Comparison of ENCODE assay signal across 1 cellular context in genomic region chr12:27710592-27711311, GRCh38.
TF ChIP-seq lines count a peak whose summit lies in the region.

Gene MRPS35, plus strand, starts transcription at chr12:27710832. Its CDS starts 12 bp downstream, at chr12:27710844.

TF ChIP-seq in HepG2, 621 proteins besides CTCF, POLR2A, EP300 and RAD21 (continued from another document and continues in another):
- TF ChIP-seq CHD4 (IDR thresholded peaks at IDR 0.05; ENCODE audit: borderline replicate concordance, low read length): no peak
- TF ChIP-seq AKAP8 (CRISPR knock-in tag; IDR thresholded peaks at IDR 0.05): no peak
- peak; percentile 83 for TF ChIP-seq AHDC1 (CRISPR knock-in tag; IDR thresholded peaks at IDR 0.05; ENCODE audit: borderline replicate concordance)
- TF ChIP-seq ZNF256 (CRISPR knock-in tag; conservative IDR thresholded peaks at IDR 0.05): peak; percentile 60; the same call in 1 of the 2 replicates
- peak; percentile 47; the same call in 1 of the 2 replicates for TF ChIP-seq ZNF543 (CRISPR knock-in tag; IDR thresholded peaks at IDR 0.05)
- TF ChIP-seq, protein P1, sequence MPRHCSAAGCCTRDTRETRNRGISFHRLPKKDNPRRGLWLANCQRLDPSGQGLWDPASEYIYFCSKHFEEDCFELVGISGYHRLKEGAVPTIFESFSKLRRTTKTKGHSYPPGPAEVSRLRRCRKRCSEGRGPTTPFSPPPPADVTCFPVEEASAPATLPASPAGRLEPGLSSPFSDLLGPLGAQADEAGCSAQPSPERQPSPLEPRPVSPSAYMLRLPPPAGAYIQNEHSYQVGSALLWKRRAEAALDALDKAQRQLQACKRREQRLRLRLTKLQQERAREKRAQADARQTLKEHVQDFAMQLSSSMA (CRISPR knock-in tag; IDR thresholded peaks at IDR 0.05): peak; percentile 93; the same call in 1 of the 2 replicates
- TF ChIP-seq ZNF841 (CRISPR knock-in tag; IDR thresholded peaks at IDR 0.05; ENCODE audit: borderline replicate concordance): no peak
- peak; percentile 91 for TF ChIP-seq ZNF777 (CRISPR knock-in tag; IDR thresholded peaks at IDR 0.05)
- peak; percentile 78; the same call in 1 of the 2 replicates for TF ChIP-seq ZNF703 (CRISPR knock-in tag; IDR thresholded peaks at IDR 0.05; ENCODE audit: borderline replicate concordance)
- no peak for TF ChIP-seq NR2F6 (IDR thresholded peaks at IDR 0.05)
- TF ChIP-seq NR2F6 (CRISPR knock-in tag; IDR thresholded peaks at IDR 0.05): peak; percentile 69; the same call in 1 of the 2 replicates
- TF ChIP-seq ETV5 (CRISPR knock-in tag; IDR thresholded peaks at IDR 0.05; ENCODE audit: borderline replicate concordance): peak; percentile 53
- TF ChIP-seq, protein P2, sequence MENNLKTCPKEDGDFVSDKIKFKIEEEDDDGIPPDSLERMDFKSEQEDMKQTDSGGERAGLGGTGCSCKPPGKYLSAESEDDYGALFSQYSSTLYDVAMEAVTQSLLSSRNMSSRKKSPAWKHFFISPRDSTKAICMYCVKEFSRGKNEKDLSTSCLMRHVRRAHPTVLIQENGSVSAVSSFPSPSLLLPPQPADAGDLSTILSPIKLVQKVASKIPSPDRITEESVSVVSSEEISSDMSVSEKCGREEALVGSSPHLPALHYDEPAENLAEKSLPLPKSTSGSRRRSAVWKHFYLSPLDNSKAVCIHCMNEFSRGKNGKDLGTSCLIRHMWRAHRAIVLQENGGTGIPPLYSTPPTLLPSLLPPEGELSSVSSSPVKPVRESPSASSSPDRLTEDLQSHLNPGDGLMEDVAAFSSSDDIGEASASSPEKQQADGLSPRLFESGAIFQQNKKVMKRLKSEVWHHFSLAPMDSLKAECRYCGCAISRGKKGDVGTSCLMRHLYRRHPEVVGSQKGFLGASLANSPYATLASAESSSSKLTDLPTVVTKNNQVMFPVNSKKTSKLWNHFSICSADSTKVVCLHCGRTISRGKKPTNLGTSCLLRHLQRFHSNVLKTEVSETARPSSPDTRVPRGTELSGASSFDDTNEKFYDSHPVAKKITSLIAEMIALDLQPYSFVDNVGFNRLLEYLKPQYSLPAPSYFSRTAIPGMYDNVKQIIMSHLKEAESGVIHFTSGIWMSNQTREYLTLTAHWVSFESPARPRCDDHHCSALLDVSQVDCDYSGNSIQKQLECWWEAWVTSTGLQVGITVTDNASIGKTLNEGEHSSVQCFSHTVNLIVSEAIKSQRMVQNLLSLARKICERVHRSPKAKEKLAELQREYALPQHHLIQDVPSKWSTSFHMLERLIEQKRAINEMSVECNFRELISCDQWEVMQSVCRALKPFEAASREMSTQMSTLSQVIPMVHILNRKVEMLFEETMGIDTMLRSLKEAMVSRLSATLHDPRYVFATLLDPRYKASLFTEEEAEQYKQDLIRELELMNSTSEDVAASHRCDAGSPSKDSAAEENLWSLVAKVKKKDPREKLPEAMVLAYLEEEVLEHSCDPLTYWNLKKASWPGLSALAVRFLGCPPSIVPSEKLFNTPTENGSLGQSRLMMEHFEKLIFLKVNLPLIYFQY (CRISPR knock-in tag; IDR thresholded peaks at IDR 0.05; ENCODE audit: borderline replicate concordance): peak; percentile 20; the same call in 1 of the 2 replicates
- TF ChIP-seq KAT2B (IDR thresholded peaks at IDR 0.05; ENCODE audit: borderline replicate concordance, low read depth, low read length): no peak
- peak; percentile 82 for TF ChIP-seq MXD4 (CRISPR knock-in tag; IDR thresholded peaks at IDR 0.05)
- peak; percentile 96 for TF ChIP-seq KDM2A (CRISPR knock-in tag; IDR thresholded peaks at IDR 0.05; ENCODE audit: borderline replicate concordance, low read depth)
- TF ChIP-seq TEAD3 (CRISPR knock-in tag; optimal IDR thresholded peaks at IDR 0.05; ENCODE audit: borderline replicate concordance): peak; percentile 85
- 0 out of 2 replicates have a peak, but pooled peaks have one; percentile 18 for TF ChIP-seq ZBTB25 (CRISPR knock-in tag; IDR thresholded peaks at IDR 0.05)
- TF ChIP-seq PAWR (CRISPR knock-in tag; IDR thresholded peaks at IDR 0.05; ENCODE audit: borderline replicate concordance): no peak
- no peak for TF ChIP-seq TERF1 (CRISPR knock-in tag; IDR thresholded peaks at IDR 0.05)
- TF ChIP-seq ZNF737 (CRISPR knock-in tag; IDR thresholded peaks at IDR 0.05; ENCODE audit: borderline replicate concordance): no peak; the same call in 1 of the 2 replicates
- TF ChIP-seq SMYD3 (CRISPR knock-in tag; IDR thresholded peaks at IDR 0.05): peak; percentile 96
- peak; percentile 90; the same call in 1 of the 2 replicates for TF ChIP-seq ZNF350 (CRISPR knock-in tag; IDR thresholded peaks at IDR 0.05; ENCODE audit: borderline replicate concordance, low read depth)
- no peak; the same call in 1 of the 2 replicates for TF ChIP-seq ZNF234 (CRISPR knock-in tag; conservative IDR thresholded peaks at IDR 0.05)
- TF ChIP-seq ZNF317 (CRISPR knock-in tag; IDR thresholded peaks at IDR 0.05): peak; percentile 91
- TF ChIP-seq, protein P3, sequence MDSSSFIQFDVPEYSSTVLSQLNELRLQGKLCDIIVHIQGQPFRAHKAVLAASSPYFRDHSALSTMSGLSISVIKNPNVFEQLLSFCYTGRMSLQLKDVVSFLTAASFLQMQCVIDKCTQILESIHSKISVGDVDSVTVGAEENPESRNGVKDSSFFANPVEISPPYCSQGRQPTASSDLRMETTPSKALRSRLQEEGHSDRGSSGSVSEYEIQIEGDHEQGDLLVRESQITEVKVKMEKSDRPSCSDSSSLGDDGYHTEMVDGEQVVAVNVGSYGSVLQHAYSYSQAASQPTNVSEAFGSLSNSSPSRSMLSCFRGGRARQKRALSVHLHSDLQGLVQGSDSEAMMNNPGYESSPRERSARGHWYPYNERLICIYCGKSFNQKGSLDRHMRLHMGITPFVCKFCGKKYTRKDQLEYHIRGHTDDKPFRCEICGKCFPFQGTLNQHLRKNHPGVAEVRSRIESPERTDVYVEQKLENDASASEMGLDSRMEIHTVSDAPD (CRISPR knock-in tag; IDR thresholded peaks at IDR 0.05): peak; percentile 76
- TF ChIP-seq SIX4 (CRISPR knock-in tag; IDR thresholded peaks at IDR 0.05): peak; percentile 75
- TF ChIP-seq ZNF569 (CRISPR knock-in tag; IDR thresholded peaks at IDR 0.05; ENCODE audit: borderline replicate concordance): no peak
- TF ChIP-seq ZFP82 (CRISPR knock-in tag; IDR thresholded peaks at IDR 0.05; ENCODE audit: borderline replicate concordance): peak; percentile 94; the same call in 1 of the 2 replicates
- TF ChIP-seq ZNF138 (CRISPR knock-in tag; IDR thresholded peaks at IDR 0.05; ENCODE audit: low read depth): peak; percentile 64
- TF ChIP-seq MAFF (IDR thresholded peaks at IDR 0.05; ENCODE audit: low read depth, low read length): no peak
- TF ChIP-seq HOXA9 (CRISPR knock-in tag; IDR thresholded peaks at IDR 0.05; ENCODE audit: borderline replicate concordance): no peak; the same call in 1 of the 2 replicates
- peak; percentile 47; the same call in 1 of the 2 replicates for TF ChIP-seq ZNF318 (CRISPR knock-in tag; IDR thresholded peaks at IDR 0.05)
- TF ChIP-seq KDM3A (CRISPR knock-in tag; IDR thresholded peaks at IDR 0.05; ENCODE audit: low read depth): peak; percentile 85
- TF ChIP-seq SRSF1 (optimal IDR thresholded peaks at IDR 0.05; ENCODE audit: low read depth, low read length): peak; percentile 60
